9 cellular contexts compared by ENCODE assay signal in genomic region chr2:237084444-237084843, GRCh38. TPM values are rescaled to one million over a fixed set of nuclear protein-coding genes. Genes with fewer than 3 reads are reported as not detected.
DNase-seq lines count a peak whose midpoint lies in the region; ATAC-seq and TF ChIP-seq lines count a peak whose summit lies in the region.
"Had no signal": no experiment of that assay in that cellular context is flagged by ENCODE, and none has a peak within 500 bp of the region (broad histone marks: within the 10 kb centered on the region; RNA-seq: fewer than 3 reads in every experiment).

No MANE protein-coding gene starts in this region.

- TF ChIP-seq CTCF in WTC11 (IDR thresholded peaks at IDR 0.05): no peak
- TF ChIP-seq CTCF in glutamatergic neuron (IDR thresholded peaks at IDR 0.05; ENCODE audit: partially characterized antibody, unreplicated experiment): no peak

- POLR2A ChIA-PET in WTC11 (lab: Charles Lee): no interaction called here

- H3K4me1 Mint-ChIP-seq in activated T-cell treated with anti-CD3 and anti-CD28 coated beads, Interleukin-2, amount 50 U/mL, for 4 hours (ENCODE audit: low read depth): peaks cover 16% of the 10 kb centered on the region
- H3K4me1 Mint-ChIP-seq in WTC11: peaks cover 8% of the 10 kb centered on the region
- peaks cover 9% of the 10 kb centered on the region for H3K4me1 Mint-ChIP-seq in glutamatergic neuron (ENCODE audit: low read depth, unreplicated experiment)
- H3K4me1 Mint-ChIP-seq in stimulated activated naive B cell treated with anti-CD40 and anti-IgM and Interleukin-4, amounts not matched to agents 10 μg/mL and 1 μg/mL and 100 μg/mL, for 72 hours: peaks cover 2 to 9% of the 10 kb centered on the region in 2 donors

- H3K9me3 Mint-ChIP-seq in activated T-cell treated with anti-CD3 and anti-CD28 coated beads, Interleukin-2, amount 50 U/mL, for 4 hours: no peaks in the 10 kb centered on the region
- H3K9me3 Mint-ChIP-seq in WTC11: no peaks in the 10 kb centered on the region
- peaks cover 2% of the 10 kb centered on the region for H3K9me3 Mint-ChIP-seq in glutamatergic neuron (ENCODE audit: unreplicated experiment)
- no peaks in the 10 kb centered on the region for H3K9me3 Mint-ChIP-seq in stimulated activated naive B cell treated with anti-CD40 and anti-IgM and Interleukin-4, amounts not matched to agents 10 μg/mL and 1 μg/mL and 100 μg/mL, for 72 hours

- H3K27me3 Mint-ChIP-seq in activated T-cell treated with anti-CD3 and anti-CD28 coated beads, Interleukin-2, amount 50 U/mL, for 4 hours (ENCODE audit: low read depth): no peaks in the 10 kb centered on the region
- H3K27me3 Mint-ChIP-seq in WTC11 (ENCODE audit: low read depth) (peaks cover 4% of the 10 kb centered on the region; the same call in 1 of the 2 replicates), glutamatergic neuron (ENCODE audit: unreplicated experiment) (peaks cover 4% of the 10 kb centered on the region)
- no peaks in the 10 kb centered on the region for H3K27me3 Mint-ChIP-seq in stimulated activated naive B cell treated with anti-CD40 and anti-IgM and Interleukin-4, amounts not matched to agents 10 μg/mL and 1 μg/mL and 100 μg/mL, for 72 hours

- H3K27ac Mint-ChIP-seq in WTC11 (peak overlapping the region; percentile 88; the same call in 1 of the 2 replicates), glutamatergic neuron (ENCODE audit: unreplicated experiment) (no peak overlapping the region)
- H3K27ac Mint-ChIP-seq in stimulated activated naive B cell treated with anti-CD40 and anti-IgM and Interleukin-4, amounts not matched to agents 10 μg/mL and 1 μg/mL and 100 μg/mL, for 72 hours: peak overlapping the region; percentile 37

- CTCF ChIA-PET in WTC11 (lab: Charles Lee): interaction anchor here (1.2 to 2.8 kb wide), 2 partner anchors 22 to 775 kb away, joined by 5 to 10 read pairs; no protein-coding TSS in a partner anchor

- intact Hi-C loops in sciatic nerve (cut with DNase I): no loop called here

- no peak for ATAC-seq in activated T-cell treated with anti-CD3 and anti-CD28 coated beads, Interleukin-2, amount 50 U/mL, for 4 hours
- no peak for ATAC-seq in WTC11
- ATAC-seq in stimulated activated naive B cell treated with anti-CD40 and anti-IgM and Interleukin-4, amounts not matched to agents 10 μg/mL and 1 μg/mL and 100 μg/mL, for 72 hours (replicated peaks): no peak
- no peak for ATAC-seq in HG02981 (IDR thresholded peaks at IDR 0.05; ENCODE audit: unreplicated experiment)
- no peak for ATAC-seq in GM18517 (IDR thresholded peaks at IDR 0.05; ENCODE audit: unreplicated experiment)
- ATAC-seq in sciatic nerve: no peak

- H3K4me3 Mint-ChIP-seq in activated T-cell treated with anti-CD3 and anti-CD28 coated beads, Interleukin-2, amount 50 U/mL, for 4 hours: peak overlapping the region; percentile 100
- H3K4me3 Mint-ChIP-seq in WTC11: peak overlapping the region; percentile 98
- peak overlapping the region; percentile 99 for H3K4me3 Mint-ChIP-seq in glutamatergic neuron (ENCODE audit: unreplicated experiment)
- H3K4me3 Mint-ChIP-seq in stimulated activated naive B cell treated with anti-CD40 and anti-IgM and Interleukin-4, amounts not matched to agents 10 μg/mL and 1 μg/mL and 100 μg/mL, for 72 hours: peak overlapping the region; percentile 53 to 96

- no peak for DNase-seq in activated T-cell treated with anti-CD3 and anti-CD28 coated beads, Interleukin-2, amount 50 U/mL, for 4 hours
- no peak for DNase-seq in activated T-cell treated with anti-CD3 and anti-CD28 coated beads, Interleukin-2, amount 50 U/mL, for 1 hour
- no peak for DNase-seq in WTC11 (ENCODE audit: low spot score)
- no peak for DNase-seq in glutamatergic neuron
- DNase-seq in stimulated activated naive B cell treated with anti-CD40 and anti-IgM and Interleukin-4, amounts not matched to agents 10 μg/mL and 1 μg/mL and 100 μg/mL, for 72 hours: no peak
- no peak for DNase-seq in sciatic nerve (ENCODE audit: low spot score)
- DNase-seq: NCI-H226 had no signal

- peaks cover 3% of the 10 kb centered on the region for H3K36me3 Mint-ChIP-seq in activated T-cell treated with anti-CD3 and anti-CD28 coated beads, Interleukin-2, amount 50 U/mL, for 4 hours (ENCODE audit: insufficient read depth)
- H3K36me3 Mint-ChIP-seq in WTC11 (peaks cover 5% of the 10 kb centered on the region; the same call in 1 of the 2 replicates), glutamatergic neuron (ENCODE audit: unreplicated experiment) (no peaks in the 10 kb centered on the region)
- no peaks in the 10 kb centered on the region for H3K36me3 Mint-ChIP-seq in stimulated activated naive B cell treated with anti-CD40 and anti-IgM and Interleukin-4, amounts not matched to agents 10 μg/mL and 1 μg/mL and 100 μg/mL, for 72 hours

TF ChIP-seq in WTC11, 78 proteins besides CTCF, POLR2A, EP300 and RAD21:
- TF ChIP-seq OVOL2 (CRISPR knock-in tag; IDR thresholded peaks at IDR 0.05; ENCODE audit: borderline replicate concordance) (no peak), ZBTB21 (CRISPR knock-in tag; IDR thresholded peaks at IDR 0.05; ENCODE audit: borderline replicate concordance) (no peak), SMAD4 (CRISPR knock-in tag; IDR thresholded peaks at IDR 0.05) (no peak)
- TF ChIP-seq, protein P1, sequence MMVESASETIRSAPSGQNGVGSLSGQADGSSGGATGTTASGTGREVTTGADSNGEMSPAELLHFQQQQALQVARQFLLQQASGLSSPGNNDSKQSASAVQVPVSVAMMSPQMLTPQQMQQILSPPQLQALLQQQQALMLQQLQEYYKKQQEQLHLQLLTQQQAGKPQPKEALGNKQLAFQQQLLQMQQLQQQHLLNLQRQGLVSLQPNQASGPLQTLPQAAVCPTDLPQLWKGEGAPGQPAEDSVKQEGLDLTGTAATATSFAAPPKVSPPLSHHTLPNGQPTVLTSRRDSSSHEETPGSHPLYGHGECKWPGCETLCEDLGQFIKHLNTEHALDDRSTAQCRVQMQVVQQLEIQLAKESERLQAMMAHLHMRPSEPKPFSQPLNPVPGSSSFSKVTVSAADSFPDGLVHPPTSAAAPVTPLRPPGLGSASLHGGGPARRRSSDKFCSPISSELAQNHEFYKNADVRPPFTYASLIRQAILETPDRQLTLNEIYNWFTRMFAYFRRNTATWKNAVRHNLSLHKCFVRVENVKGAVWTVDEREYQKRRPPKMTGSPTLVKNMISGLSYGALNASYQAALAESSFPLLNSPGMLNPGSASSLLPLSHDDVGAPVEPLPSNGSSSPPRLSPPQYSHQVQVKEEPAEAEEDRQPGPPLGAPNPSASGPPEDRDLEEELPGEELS (CRISPR knock-in tag; IDR thresholded peaks at IDR 0.05): no peak

RNA-seq across cellular contexts. Expression of gene COPS8, which starts 1.2 kb away (rescaled TPM):
- total RNA-seq in activated T-cell treated with anti-CD3 and anti-CD28 coated beads, Interleukin-2, amount 50 U/mL, for 4 hours: 10 to 100 TPM; 52.7 to 64.4 (median 62.9) TPM
- total RNA-seq in WTC11 (2021): 51.0 to 65.9 TPM (median 60.1 TPM) in 3 replicates
- total RNA-seq in glutamatergic neuron (ENCODE audit: unreplicated experiment): 55.8 TPM
- total RNA-seq in sciatic nerve: 51.4 TPM
